In the genomic region with DNA sequence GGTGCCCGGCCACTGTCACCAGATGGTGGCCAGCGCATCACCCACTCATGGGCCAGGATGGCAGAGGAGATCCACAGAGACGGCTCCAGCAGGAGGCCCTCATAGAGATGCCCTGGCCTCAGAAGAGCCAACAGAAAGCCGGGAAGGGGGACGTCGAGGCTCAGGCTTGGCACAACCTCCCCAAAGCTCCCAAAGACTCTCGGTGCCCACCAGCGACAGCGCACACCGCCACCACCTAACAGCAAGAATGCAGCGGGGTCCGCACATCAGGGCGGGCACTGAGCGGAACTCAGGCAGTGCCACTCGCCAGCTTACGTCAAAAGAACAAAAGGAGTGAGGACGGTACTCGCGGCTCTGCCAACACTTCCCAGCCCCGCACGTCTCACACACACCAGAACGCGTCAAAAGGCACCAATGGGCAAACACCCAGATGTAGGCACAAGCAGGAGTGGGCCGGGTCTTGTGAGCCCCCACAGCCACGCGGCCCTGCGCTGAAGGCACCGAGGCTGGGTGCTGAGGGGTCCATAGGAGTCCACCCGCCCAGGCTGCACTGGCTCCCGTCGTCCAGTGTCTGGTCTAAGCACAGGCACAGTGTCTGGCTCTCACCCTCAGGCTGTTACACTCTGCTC, we compare ENCODE assay signal across 9 cellular contexts. TPM values are rescaled to one million over a fixed set of nuclear protein-coding genes. Genes with fewer than 3 reads are reported as not detected.
DNase-seq lines count a peak whose midpoint lies in the region; ATAC-seq, FAIRE-seq and TF ChIP-seq lines count a peak whose summit lies in the region.
"Not testable (repeated sequence)": the region's sequence is repeated elsewhere in the genome, so short reads cannot be mapped to it uniquely, and the experiment has no call there.
"Had no signal": no experiment of that assay in that cellular context is flagged by ENCODE, and none has a peak within 500 bp of the region (broad histone marks: within the 10 kb centered on the region; RNA-seq: fewer than 3 reads in every experiment).

No MANE protein-coding gene starts in this region.

- peaks cover 52% of the 10 kb centered on the region for H3K4me1 Mint-ChIP-seq in HFFc6 (ENCODE audit: low read depth)

- intact Hi-C loops in left ventricle myocardium inferior (cut with micrococcal nuclease); mucosa of descending colon (cut with DNase I, micrococcal nuclease); prostate gland (cut with DNase I): not testable (repeated sequence)

- H3K27me3 ChIP-seq in left ventricle myocardium inferior (ENCODE audit: low read depth); prostate gland (replicated peaks; ENCODE audit: insufficient read depth); suprapubic skin: not testable (repeated sequence)

- not testable (repeated sequence) for H3K9me3 ChIP-seq in A549; left ventricle myocardium inferior (replicated peaks); mucosa of descending colon; prostate gland; suprapubic skin

- peak overlapping the region; percentile 59; the same call in 2 of the 3 replicates for H3K4me2 ChIP-seq in A549

- not testable (repeated sequence) for DNase-seq in A549 (ENCODE audit: low read depth in 1 of 2, low spot score in 1 of 2); HFFc6; activated naive CD4-positive, alpha-beta T cell treated with anti-CD3 and anti-CD28 coated beads, Interleukin-2, amount 50 U/mL, for 72 hours (ENCODE audit: low spot score in 2 of 2); coronary artery (ENCODE audit: low spot score); prostate gland (ENCODE audit: low spot score); suprapubic skin (ENCODE audit: low spot score in 2 of 2)
- peak; percentile 38 for DNase-seq in left ventricle myocardium inferior
- DNase-seq in mucosa of descending colon = peak; percentile 51 to 71 (median 66)

- peak overlapping the region; percentile 38 to 69; a peak in 4 of 6 replicates for H3K27ac ChIP-seq in A549
- peak overlapping the region; percentile 98 to 99 for H3K27ac ChIP-seq in coronary artery
- peak overlapping the region; percentile 97 for H3K27ac ChIP-seq in left ventricle myocardium inferior (replicated peaks)
- peak overlapping the region; percentile 84 to 92 for H3K27ac ChIP-seq in prostate gland
- peak overlapping the region; percentile 86 for H3K27ac ChIP-seq in suprapubic skin

- not testable (repeated sequence) for TF ChIP-seq POLR2A in A549 (IDR thresholded peaks at IDR 0.05; ENCODE audit: low read length); prostate gland (IDR thresholded peaks at IDR 0.05); suprapubic skin (IDR thresholded peaks at IDR 0.05)

- H3K36me3 Mint-ChIP-seq in HFFc6 (ENCODE audit: low read depth); activated naive CD4-positive, alpha-beta T cell treated with anti-CD3 and anti-CD28 coated beads, Interleukin-2, amount 50 U/mL, for 72 hours: not testable (repeated sequence)

- POLR2A ChIA-PET in A549 (lab: Yijun Ruan, JAX) = not testable (repeated sequence)

- not testable (repeated sequence) for H3K27me3 Mint-ChIP-seq in HFFc6 (ENCODE audit: insufficient read depth)

- H3K27ac Mint-ChIP-seq in HFFc6 = peak overlapping the region; percentile 95
- H3K27ac Mint-ChIP-seq in activated naive CD4-positive, alpha-beta T cell treated with anti-CD3 and anti-CD28 coated beads, Interleukin-2, amount 50 U/mL, for 72 hours = peak overlapping the region in 1 of 2 donors; percentile 35

- peaks cover 18% of the 10 kb centered on the region for H3K4me1 ChIP-seq in A549
- peaks cover 85% of the 10 kb centered on the region for H3K4me1 ChIP-seq in left ventricle myocardium inferior
- H3K4me1 ChIP-seq in mucosa of descending colon (ENCODE audit: low read depth) = peaks cover 24% of the 10 kb centered on the region
- H3K4me1 ChIP-seq in prostate gland (replicated peaks) = peaks cover 40% of the 10 kb centered on the region
- H3K4me1 ChIP-seq in suprapubic skin = peaks cover 76% of the 10 kb centered on the region

- H3K4me3 Mint-ChIP-seq in HFFc6 = peak overlapping the region; percentile 54

- not testable (repeated sequence) for TF ChIP-seq RAD21 in A549 (conservative IDR thresholded peaks at IDR 0.05 in 1 of 2, IDR thresholded peaks at IDR 0.05 in 1 of 2)

- CTCF ChIA-PET in A549 (lab: Yijun Ruan, JAX) = interaction anchor here (1.0 to 1.7 kb wide), 2 partner anchors 13 to 123 kb away, joined by 3 to 9 read pairs; no protein-coding TSS in a partner anchor

- ATAC-seq in A549 = peak in 1 of 2 experiments; percentile 22; a peak in 3 of 6 replicates
- ATAC-seq in activated naive CD4-positive, alpha-beta T cell treated with anti-CD3 and anti-CD28 coated beads, Interleukin-2, amount 50 U/mL, for 72 hours = peak; percentile 2 to 13
- peak; percentile 3 for ATAC-seq in mucosa of descending colon

- not testable (repeated sequence) for FAIRE-seq in A549 (lab: Jason Lieb, UNC)

- H3K9me3 Mint-ChIP-seq in HFFc6; activated naive CD4-positive, alpha-beta T cell treated with anti-CD3 and anti-CD28 coated beads, Interleukin-2, amount 50 U/mL, for 72 hours: not testable (repeated sequence)

- not testable (repeated sequence) for TF ChIP-seq EP300 in A549 (IDR thresholded peaks at IDR 0.05); suprapubic skin (IDR thresholded peaks at IDR 0.05)

- 95% methylated on average over 31 of the region's 31 CpGs for WGBS in A549 (ENCODE audit: missing lambda C conversion rate)
- WGBS in prostate gland = 50% methylated on average over 27 of the region's 31 CpGs
- no CpG with 5 or more reads among the region's 31 CpGs for WGBS in suprapubic skin

- not testable (repeated sequence) for TF ChIP-seq CTCF in A549 (IDR thresholded peaks at IDR 0.05); HFFc6 (IDR thresholded peaks at IDR 0.05); coronary artery (IDR thresholded peaks at IDR 0.05); left ventricle myocardium inferior (IDR thresholded peaks at IDR 0.05; ENCODE audit: borderline replicate concordance); mucosa of descending colon (IDR thresholded peaks at IDR 0.05); prostate gland (IDR thresholded peaks at IDR 0.05); suprapubic skin (IDR thresholded peaks at IDR 0.05)

- not testable (repeated sequence) for H3K36me3 ChIP-seq in left ventricle myocardium inferior; mucosa of descending colon (ENCODE audit: low read depth); prostate gland; suprapubic skin

- not testable (repeated sequence) for H3K4me3 ChIP-seq in A549, mucosa of descending colon, prostate gland
- H3K4me3 ChIP-seq in coronary artery (peak overlapping the region; percentile 68), left ventricle myocardium inferior (peak overlapping the region; percentile 65), suprapubic skin (peak overlapping the region; percentile 38)

RNA-seq across cellular contexts. Expression of gene PKD1, which starts 8.7 kb away (rescaled TPM):
- 11.5 and 17.3 TPM in 2 replicates for polyA plus RNA-seq in A549 (2011; rRNA removed)
- 50.6 and 78.8 TPM in 2 replicates for polyA plus RNA-seq in A549 (2012; cell fraction: cytosol; rRNA removed)
- polyA plus RNA-seq in A549 (2012; cell fraction: nucleus; rRNA removed) = 342 and 597 TPM in 2 replicates
- polyA plus RNA-seq in A549 (2017; fragmentation: RNase III; extraction: RNeasy Plus Mini Kit Qiagen cat#74134 plus additional on column Dnase treatment) = 38.4 to 39.7 TPM (median 39.2 TPM) in 3 replicates
- polyA minus RNA-seq in A549 (2011; rRNA and poly(A)+ RNA removed) = 16.9 and 26.0 TPM in 2 replicates
- total RNA-seq in HFFc6 (2021; fragmentation: NEBNext Ultra II Directional; extraction: Animal tissue kit (Norgen Biotek cat#: 25700)) = 100 to 1,000 TPM in 1 of 6 experiments, 10 to 100 TPM in 5; 77.9 to 118 (median 82.5) TPM
- 10 to 100 TPM; 77.0 to 87.6 TPM for total RNA-seq in activated naive CD4-positive, alpha-beta T cell treated with anti-CD3 and anti-CD28 coated beads, Interleukin-2, amount 50 U/mL, for 72 hours
- 83.9 TPM for total RNA-seq in left ventricle myocardium inferior
- 100 to 1,000 TPM in 1 of 3 donors, 10 to 100 TPM in 2; 63.9 to 233 (median 80.8) TPM for total RNA-seq in mucosa of descending colon
- 100 to 1,000 TPM; 205 to 349 TPM for total RNA-seq in prostate gland
- total RNA-seq in suprapubic skin = 100 to 1,000 TPM; 209 to 446 (median 293) TPM

RNA-seq across cellular contexts. Expression of gene RAB26, which starts 21.4 kb away (rescaled TPM):
- polyA plus RNA-seq in A549 (2011; rRNA removed) = 6.7 and 7.5 TPM in 2 replicates
- 11.2 and 11.5 TPM in 2 replicates for polyA plus RNA-seq in A549 (2012; cell fraction: cytosol; rRNA removed)
- 35.3 and 39.5 TPM in 2 replicates for polyA plus RNA-seq in A549 (2012; cell fraction: nucleus; rRNA removed)
- 5.7 to 7.3 TPM (median 6.7 TPM) in 3 replicates for polyA plus RNA-seq in A549 (2017; fragmentation: RNase III; extraction: RNeasy Plus Mini Kit Qiagen cat#74134 plus additional on column Dnase treatment)
- polyA minus RNA-seq in A549 (2011; rRNA and poly(A)+ RNA removed) = 4.5 and 7.8 TPM in 2 replicates
- total RNA-seq in HFFc6 (2021; fragmentation: NEBNext Ultra II Directional; extraction: Animal tissue kit (Norgen Biotek cat#: 25700)) = 1 to 10 TPM in 1 of 6 experiments, under 1 TPM in 5; 0.31 to 1.2 (median 0.65) TPM
- total RNA-seq in activated naive CD4-positive, alpha-beta T cell treated with anti-CD3 and anti-CD28 coated beads, Interleukin-2, amount 50 U/mL, for 72 hours = under 1 TPM in 1 of 2 donors, not detected in 1; 0.80 TPM
- total RNA-seq in left ventricle myocardium inferior = 1.7 TPM
- 10 to 100 TPM in 2 of 3 donors, 1 to 10 TPM in 1; 3.8 to 28.3 (median 15.7) TPM for total RNA-seq in mucosa of descending colon
- 1 to 10 TPM; 1.8 to 5.1 TPM for total RNA-seq in prostate gland
- total RNA-seq in suprapubic skin = 1 to 10 TPM in 3 of 4 donors, under 1 TPM in 1; 0.64 to 3.0 (median 1.4) TPM
- total RNA-seq: A172 had no signal

RNA-seq across cellular contexts. Expression of gene TRAF7, which starts 28.5 kb away (rescaled TPM):
- 31.9 and 32.0 TPM in 2 replicates for polyA plus RNA-seq in A549 (2011; rRNA removed)
- 59.4 and 81.6 TPM in 2 replicates for polyA plus RNA-seq in A549 (2012; cell fraction: cytosol; rRNA removed)
- polyA plus RNA-seq in A549 (2012; cell fraction: nucleus; rRNA removed) = 96.9 and 136 TPM in 2 replicates
- 47.6 to 50.0 TPM (median 48.1 TPM) in 3 replicates for polyA plus RNA-seq in A549 (2017; fragmentation: RNase III; extraction: RNeasy Plus Mini Kit Qiagen cat#74134 plus additional on column Dnase treatment)
- polyA minus RNA-seq in A549 (2011; rRNA and poly(A)+ RNA removed) = 63.1 and 78.1 TPM in 2 replicates
- 10 to 100 TPM; 81.4 to 88.3 (median 85.3) TPM for total RNA-seq in HFFc6 (2021; fragmentation: NEBNext Ultra II Directional; extraction: Animal tissue kit (Norgen Biotek cat#: 25700))
- 10 to 100 TPM; 67.7 to 92.0 TPM for total RNA-seq in activated naive CD4-positive, alpha-beta T cell treated with anti-CD3 and anti-CD28 coated beads, Interleukin-2, amount 50 U/mL, for 72 hours
- total RNA-seq in left ventricle myocardium inferior = 26.0 TPM
- total RNA-seq in mucosa of descending colon = 100 to 1,000 TPM in 1 of 3 donors, 10 to 100 TPM in 2; 91.5 to 104 (median 94.0) TPM
- 10 to 100 TPM; 40.0 to 51.5 TPM for total RNA-seq in prostate gland
- total RNA-seq in suprapubic skin = 10 to 100 TPM; 53.4 to 74.7 (median 66.5) TPM
